Comparison of ENCODE assay signal across 30 cellular contexts in the genomic region with DNA sequence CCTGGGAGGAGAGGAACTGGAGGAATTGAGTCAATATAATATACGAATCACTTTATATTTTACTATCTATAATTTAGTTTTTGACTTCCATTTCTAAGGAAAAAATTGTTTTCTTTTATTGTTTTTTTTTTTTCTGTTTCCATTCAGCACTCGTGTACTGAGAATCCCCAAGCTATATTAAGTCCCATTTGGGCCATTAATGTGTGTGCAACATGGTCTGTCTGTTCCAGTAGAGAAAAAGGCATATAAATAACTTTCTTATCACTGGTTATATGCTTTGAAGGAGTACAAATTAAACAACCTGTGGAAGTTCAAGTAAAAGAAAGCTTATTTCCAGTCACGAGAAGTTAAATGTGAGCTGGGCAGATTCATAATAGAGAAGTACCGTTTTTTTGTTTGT.
"Had no signal": no experiment of that assay in that cellular context is flagged by ENCODE, and none has a peak within 500 bp of the region (broad histone marks: within the 10 kb centered on the region; RNA-seq: fewer than 3 reads in every experiment).

No MANE protein-coding gene starts in this region.

- H3K9me3 ChIP-seq: body of pancreas, psoas muscle, sigmoid colon, suprapubic skin, tibial nerve, uterus had no signal

- DNase-seq: activated CD4-positive, alpha-beta T cell treated with anti-CD3 and anti-CD28 coated beads for 48 hours; activated CD4-positive, alpha-beta T cell treated with anti-CD3 and anti-CD28 coated beads, Interleukin-2, amount 50 U/mL, for 48 hours; activated CD8-positive, alpha-beta memory T cell treated with anti-CD3 and anti-CD28 coated beads for 24 hours; activated effector memory CD4-positive, alpha-beta T cell treated with Interleukin-2 at 50 U/mL for 16 hours; activated naive CD4-positive, alpha-beta T cell treated with Interleukin-2 at 50 U/mL for 16 hours; aorta; body of pancreas; effector memory CD8-positive, alpha-beta T cell; foreskin melanocyte; heart right ventricle; midbrain; naive thymus-derived CD4-positive, alpha-beta T cell; nucleus accumbens; psoas muscle; sigmoid colon; small intestine; stimulated activated CD4-positive, alpha-beta T cell treated with anti-CD3 and anti-CD28 coated beads, Interleukin-1b, Interleukin-23, amount 100 ng/mL, for 48 hours; stimulated activated naive CD4-positive, alpha-beta T cell; T-helper 9 cell; uterus had no signal

- H3K9me3 Mint-ChIP-seq: effector memory CD8-positive, alpha-beta T cell; memory B cell had no signal

- H2AFZ ChIP-seq: parathyroid adenoma had no signal

- H3K27me3 Mint-ChIP-seq: activated naive CD8-positive, alpha-beta T cell; effector memory CD8-positive, alpha-beta T cell; memory B cell; naive thymus-derived CD4-positive, alpha-beta T cell had no signal

- H3K27me3 ChIP-seq: body of pancreas, cardiac muscle cell, heart right ventricle, sigmoid colon, suprapubic skin, tibial nerve, uterus had no signal

- H3K9ac ChIP-seq: parathyroid adenoma had no signal

- H3K27ac Mint-ChIP-seq: activated naive CD8-positive, alpha-beta T cell; effector memory CD8-positive, alpha-beta T cell; memory B cell; naive thymus-derived CD4-positive, alpha-beta T cell; T-helper 1 cell treated with Interleukin-12 subunit alpha and Interleukin-12 subunit beta and Interleukin-4 antibody, amounts not matched to agents 30 μg/mL and 1 μg/mL, for 36 hours had no signal

- H3K36me3 ChIP-seq: cardiac muscle cell, heart right ventricle, sigmoid colon, suprapubic skin, tibial nerve, uterus had no signal

- H3K79me2 ChIP-seq: parathyroid adenoma had no signal

- H3K4me3 Mint-ChIP-seq: activated naive CD8-positive, alpha-beta T cell; effector memory CD8-positive, alpha-beta T cell; neural crest cell; T-helper 1 cell treated with Interleukin-12 subunit alpha and Interleukin-12 subunit beta and Interleukin-4 antibody, amounts not matched to agents 30 μg/mL and 1 μg/mL, for 36 hours had no signal

- H3K4me1 ChIP-seq: body of pancreas, parathyroid adenoma, uterus had no signal

- H3K4me3 ChIP-seq: body of pancreas, cardiac muscle cell, coronary artery, heart right ventricle, psoas muscle, sigmoid colon, uterus had no signal

- H3K27ac ChIP-seq: body of pancreas, cardiac muscle cell, coronary artery, parathyroid adenoma, psoas muscle, tibial nerve, uterus, VCaP had no signal
